Comparison of ENCODE assay signal across 14 cellular contexts in the genomic region with DNA sequence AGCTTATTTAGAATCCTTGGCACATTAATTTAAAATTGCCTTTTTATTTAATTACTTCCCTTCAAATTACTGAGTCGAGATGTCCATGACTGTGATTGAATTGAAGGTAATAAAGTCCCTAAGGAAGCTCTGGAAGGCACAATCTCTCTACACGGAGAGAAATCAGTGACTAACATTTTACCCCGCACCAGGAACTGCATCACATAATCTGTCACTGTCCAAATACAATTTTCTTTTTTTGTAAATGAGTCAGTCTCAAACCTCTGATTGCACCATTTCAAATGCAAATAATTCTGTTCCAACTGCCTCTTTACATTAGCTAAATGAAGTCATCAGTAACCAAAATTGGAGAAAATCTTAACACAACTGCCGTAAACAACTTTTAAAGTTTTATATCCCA.
"Had no signal": no experiment of that assay in that cellular context is flagged by ENCODE, and none has a peak within 500 bp of the region (broad histone marks: within the 10 kb centered on the region; RNA-seq: fewer than 3 reads in every experiment).

No MANE protein-coding gene starts in this region.

- DNase-seq: activated B cell treated with CpG ODN at 0.5 μM for 24 hours; activated CD4-positive, alpha-beta T cell treated with anti-CD3 and anti-CD28 coated beads, Interleukin-2, amount 50 U/mL, for 1 hour; amniotic stem cell; kidney; left ventricle myocardium superior; mesendoderm; sigmoid colon; stimulated activated CD4-positive, alpha-beta T cell treated with anti-CD3 and anti-CD28 coated beads, Interleukin-2, amount 100 ng/mL, for 48 hours; stimulated activated naive CD8-positive, alpha-beta T cell treated with anti-CD3 and anti-CD28 coated beads, Interleukin-15, Interleukin-2, amounts not matched to agents 100 U/mL and 50 U/mL, for 24 hours; upper lobe of right lung had no signal

- H3K4me1 Mint-ChIP-seq: activated B cell treated with CpG ODN at 0.5 μM for 24 hours; activated naive CD4-positive, alpha-beta T cell treated with anti-CD3 and anti-CD28 coated beads, Interleukin-2, amount 50 U/mL, for 24 hours had no signal

- H3K4me1 ChIP-seq: sigmoid colon, upper lobe of right lung had no signal

- H3K36me3 Mint-ChIP-seq: activated naive CD4-positive, alpha-beta T cell treated with anti-CD3 and anti-CD28 coated beads, Interleukin-2, amount 50 U/mL, for 24 hours had no signal

- H3K27me3 Mint-ChIP-seq: activated naive CD4-positive, alpha-beta T cell treated with anti-CD3 and anti-CD28 coated beads, Interleukin-2, amount 50 U/mL, for 24 hours had no signal

- H3K4me3 Mint-ChIP-seq: activated B cell treated with CpG ODN at 0.5 μM for 24 hours; activated naive CD4-positive, alpha-beta T cell treated with anti-CD3 and anti-CD28 coated beads, Interleukin-2, amount 50 U/mL, for 24 hours; T-helper 1 cell treated with Interleukin-12 subunit alpha and Interleukin-12 subunit beta and Interleukin-4 antibody, amounts not matched to agents 30 μg/mL and 1 μg/mL, for 36 hours had no signal

- H3K36me3 ChIP-seq: sigmoid colon, upper lobe of right lung had no signal

- H3K27me3 ChIP-seq: sigmoid colon, upper lobe of right lung had no signal

- FAIRE-seq: colon, kidney had no signal

- H3K9me3 Mint-ChIP-seq: activated B cell treated with CpG ODN at 0.5 μM for 24 hours; activated naive CD4-positive, alpha-beta T cell treated with anti-CD3 and anti-CD28 coated beads, Interleukin-2, amount 50 U/mL, for 24 hours; activated T-helper 2 cell treated with anti-CD3 and anti-CD28 coated beads, Interferon-gamma antibody, Interleukin-2, Interleukin-4, amounts not matched to agents 10 μg/mL and 5 μg/mL and 100 μg/mL, durations not matched to agents 14 hours and 24 hours and 36 hours; T-helper 1 cell treated with Interleukin-12 subunit alpha and Interleukin-12 subunit beta and Interleukin-4 antibody, amounts not matched to agents 30 μg/mL and 1 μg/mL, for 36 hours had no signal

- H3K27ac ChIP-seq: sigmoid colon, upper lobe of right lung had no signal

- H3K4me3 ChIP-seq: sigmoid colon, upper lobe of right lung had no signal

- H3K27ac Mint-ChIP-seq: activated B cell treated with CpG ODN at 0.5 μM for 24 hours; activated naive CD4-positive, alpha-beta T cell treated with anti-CD3 and anti-CD28 coated beads, Interleukin-2, amount 50 U/mL, for 24 hours; activated T-helper 2 cell treated with anti-CD3 and anti-CD28 coated beads, Interferon-gamma antibody, Interleukin-2, Interleukin-4, amounts not matched to agents 10 μg/mL and 5 μg/mL and 100 μg/mL, durations not matched to agents 14 hours and 24 hours and 36 hours; T-helper 1 cell treated with Interleukin-12 subunit alpha and Interleukin-12 subunit beta and Interleukin-4 antibody, amounts not matched to agents 30 μg/mL and 1 μg/mL, for 36 hours had no signal

- H3K9me3 ChIP-seq: sigmoid colon, upper lobe of right lung had no signal
